1 cellular context compared by ENCODE assay signal in genomic region chr1:232589809-232590741, GRCh38.
TF ChIP-seq lines count a peak whose summit lies in the region.

No MANE protein-coding gene starts in this region.

TF ChIP-seq in GM12878, 131 proteins besides CTCF, POLR2A, EP300 and RAD21 (continued from another document):
- TF ChIP-seq, protein P1, sequence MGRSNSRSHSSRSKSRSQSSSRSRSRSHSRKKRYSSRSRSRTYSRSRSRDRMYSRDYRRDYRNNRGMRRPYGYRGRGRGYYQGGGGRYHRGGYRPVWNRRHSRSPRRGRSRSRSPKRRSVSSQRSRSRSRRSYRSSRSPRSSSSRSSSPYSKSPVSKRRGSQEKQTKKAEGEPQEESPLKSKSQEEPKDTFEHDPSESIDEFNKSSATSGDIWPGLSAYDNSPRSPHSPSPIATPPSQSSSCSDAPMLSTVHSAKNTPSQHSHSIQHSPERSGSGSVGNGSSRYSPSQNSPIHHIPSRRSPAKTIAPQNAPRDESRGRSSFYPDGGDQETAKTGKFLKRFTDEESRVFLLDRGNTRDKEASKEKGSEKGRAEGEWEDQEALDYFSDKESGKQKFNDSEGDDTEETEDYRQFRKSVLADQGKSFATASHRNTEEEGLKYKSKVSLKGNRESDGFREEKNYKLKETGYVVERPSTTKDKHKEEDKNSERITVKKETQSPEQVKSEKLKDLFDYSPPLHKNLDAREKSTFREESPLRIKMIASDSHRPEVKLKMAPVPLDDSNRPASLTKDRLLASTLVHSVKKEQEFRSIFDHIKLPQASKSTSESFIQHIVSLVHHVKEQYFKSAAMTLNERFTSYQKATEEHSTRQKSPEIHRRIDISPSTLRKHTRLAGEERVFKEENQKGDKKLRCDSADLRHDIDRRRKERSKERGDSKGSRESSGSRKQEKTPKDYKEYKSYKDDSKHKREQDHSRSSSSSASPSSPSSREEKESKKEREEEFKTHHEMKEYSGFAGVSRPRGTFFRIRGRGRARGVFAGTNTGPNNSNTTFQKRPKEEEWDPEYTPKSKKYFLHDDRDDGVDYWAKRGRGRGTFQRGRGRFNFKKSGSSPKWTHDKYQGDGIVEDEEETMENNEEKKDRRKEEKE (IDR thresholded peaks at IDR 0.05) = no peak
- no peak for TF ChIP-seq BMI1 (IDR thresholded peaks at IDR 0.05; ENCODE audit: borderline replicate concordance)
- TF ChIP-seq, protein P2, sequence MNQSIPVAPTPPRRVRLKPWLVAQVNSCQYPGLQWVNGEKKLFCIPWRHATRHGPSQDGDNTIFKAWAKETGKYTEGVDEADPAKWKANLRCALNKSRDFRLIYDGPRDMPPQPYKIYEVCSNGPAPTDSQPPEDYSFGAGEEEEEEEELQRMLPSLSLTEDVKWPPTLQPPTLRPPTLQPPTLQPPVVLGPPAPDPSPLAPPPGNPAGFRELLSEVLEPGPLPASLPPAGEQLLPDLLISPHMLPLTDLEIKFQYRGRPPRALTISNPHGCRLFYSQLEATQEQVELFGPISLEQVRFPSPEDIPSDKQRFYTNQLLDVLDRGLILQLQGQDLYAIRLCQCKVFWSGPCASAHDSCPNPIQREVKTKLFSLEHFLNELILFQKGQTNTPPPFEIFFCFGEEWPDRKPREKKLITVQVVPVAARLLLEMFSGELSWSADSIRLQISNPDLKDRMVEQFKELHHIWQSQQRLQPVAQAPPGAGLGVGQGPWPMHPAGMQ (IDR thresholded peaks at IDR 0.05; ENCODE audit: borderline replicate concordance) = no peak
- TF ChIP-seq EGR1 (IDR thresholded peaks at IDR 0.05; ENCODE audit: borderline replicate concordance in 1 of 2, low read depth in 2 of 2, low read length in 2 of 2) = no peak
- no peak for TF ChIP-seq SIX5 (IDR thresholded peaks at IDR 0.05; ENCODE audit: low read depth, low read length, severe bottlenecking)
- TF ChIP-seq MYC (IDR thresholded peaks at IDR 0.05; ENCODE audit: insufficient read depth, insufficient read length, insufficient replicate concordance, low read length, severe bottlenecking) = no peak
- TF ChIP-seq PBX3 (IDR thresholded peaks at IDR 0.05; ENCODE audit: insufficient replicate concordance, low read depth, low read length) = no peak
- TF ChIP-seq RAD51 (IDR thresholded peaks at IDR 0.05) = no peak
- no peak for TF ChIP-seq IKZF2 (IDR thresholded peaks at IDR 0.05)
